Comparison of ENCODE assay signal across 15 cellular contexts in the genomic region with DNA sequence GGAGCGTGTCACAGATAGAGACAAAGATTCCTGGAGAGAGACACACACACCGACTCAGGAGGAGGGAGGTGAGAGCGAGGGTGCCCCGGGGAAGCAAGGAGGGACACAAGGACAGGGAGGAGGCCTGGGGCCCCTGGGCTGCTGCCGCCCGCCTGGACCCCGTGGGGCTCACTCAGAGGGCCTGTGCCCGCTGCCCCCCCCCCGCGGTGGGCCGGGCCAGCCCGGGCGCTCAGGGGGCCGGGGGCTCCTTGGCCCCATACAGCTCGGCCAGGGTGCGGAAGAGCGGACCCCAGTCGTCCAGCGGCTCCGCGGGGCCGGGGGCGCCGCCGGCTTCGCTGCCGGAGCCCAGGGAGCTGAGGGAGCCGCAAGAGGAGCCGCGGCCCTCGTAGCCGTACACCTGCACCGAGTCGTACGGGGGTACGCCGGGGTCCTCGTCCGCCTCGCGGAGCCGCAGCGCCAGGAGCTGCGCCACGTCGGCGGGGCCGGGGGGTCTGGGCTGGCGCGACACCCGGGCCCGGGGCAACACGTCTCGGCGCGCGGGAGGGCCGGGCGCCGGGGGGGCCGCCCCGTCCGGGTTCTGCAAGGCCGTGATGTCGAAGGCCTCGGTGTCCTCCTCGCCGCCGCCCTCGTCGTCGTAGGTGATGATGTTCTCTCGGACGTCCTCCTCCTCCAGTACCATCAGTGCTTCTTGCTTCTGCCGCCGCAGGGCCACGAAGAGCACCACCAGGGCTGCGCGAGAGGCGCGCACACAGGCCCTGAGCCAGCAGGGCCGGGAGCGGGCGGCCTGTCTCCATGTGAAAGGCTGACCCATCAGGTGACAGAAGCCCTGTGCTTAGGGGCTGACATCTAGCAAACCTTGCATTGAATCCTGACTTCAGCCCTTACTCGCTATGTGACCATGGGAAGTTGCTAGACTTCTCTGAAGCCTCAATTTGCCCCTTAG. TPM values are rescaled to one million over a fixed set of nuclear protein-coding genes. Genes with fewer than 3 reads are reported as not detected.
DNase-seq lines count a peak whose midpoint lies in the region; ATAC-seq, FAIRE-seq and TF ChIP-seq lines count a peak whose summit lies in the region.
"Had no signal": no experiment of that assay in that cellular context is flagged by ENCODE, and none has a peak within 500 bp of the region (broad histone marks: within the 10 kb centered on the region; RNA-seq: fewer than 3 reads in every experiment).

No MANE protein-coding gene starts in this region.

- no peak overlapping the region for H2BK12ac ChIP-seq in H9 (ENCODE audit: insufficient read length, low read depth, low read length)

- no peak overlapping the region for H3K23ac ChIP-seq in H9 (ENCODE audit: insufficient read length, low read depth, low read length)

- H3K27me3 Mint-ChIP-seq in H9 (ENCODE audit: low read depth) (0 out of 2 replicates have a peak, but pooled peaks cover 1% of the 10 kb centered on the region), brain (peaks cover 4% of the 10 kb centered on the region)
- peaks cover 5% of the 10 kb centered on the region for H3K27me3 Mint-ChIP-seq in activated CD4-positive, alpha-beta memory T cell treated with anti-CD3 and anti-CD28 coated beads for 36 hours

- H3K27me3 ChIP-seq in H9 (ENCODE audit: insufficient read depth, low read length) (no peaks in the 10 kb centered on the region), HepG2 (ENCODE audit: control insufficient read depth in 1 of 2, insufficient read depth in 2 of 2, low read length in 2 of 2) (peaks cover 11 to 23% of the 10 kb centered on the region in 2 experiments), spleen (replicated peaks in 1 of 7) (peaks cover 0 to 5% (median 0%) of the 10 kb centered on the region in 7 donors), WERI-Rb-1 (ENCODE audit: insufficient read depth, low read depth, severe bottlenecking) (no peaks in the 10 kb centered on the region)

- WGBS in H9 (ENCODE audit: extremely low coverage, insufficient read length, low lambda C conversion rate), result no CpG with 5 or more reads among the region's 85 CpGs
- 82% methylated on average over 85 of the region's 85 CpGs for WGBS in HepG2 (ENCODE audit: low lambda C conversion rate)
- 76 to 86% (median 78%) methylated on average over 35 to 85 of the region's 85 CpGs for WGBS in spleen, 5 donors

- CTCF ChIA-PET in HepG2 (lab: Yijun Ruan, JAX; ENCODE audit: low intra/inter-chr PET ratio, low total read pairs), result interaction anchor here (1.4 kb wide), 1 partner anchor 61 kb away, joined by 5 read pairs; no protein-coding TSS in a partner anchor
- CTCF ChIA-PET in activated CD4-positive, alpha-beta memory T cell treated with anti-CD3 and anti-CD28 coated beads for 36 hours (lab: Charles Lee), result interaction anchor here (1.7 to 2.0 kb wide), 2 partner anchors 21 to 62 kb away, joined by 5 read pairs; no protein-coding TSS in a partner anchor

- peak overlapping the region in 2 of 3 experiments; percentile 7 to 36; a peak in 2 of 7 replicates for H3K27ac Mint-ChIP-seq in H9
- H3K27ac Mint-ChIP-seq in brain, result peak overlapping the region in 4 of 5 experiments; percentile 18 to 93 (median 54)
- no peak overlapping the region for H3K27ac Mint-ChIP-seq in activated CD4-positive, alpha-beta memory T cell treated with anti-CD3 and anti-CD28 coated beads for 36 hours

- H4K91ac ChIP-seq in H9 (ENCODE audit: insufficient read length, low read depth, low read length), result no peak overlapping the region

- H3K23me2 ChIP-seq in H9 (ENCODE audit: insufficient read length, low read depth, low read length, poor library complexity, severe bottlenecking), result no peaks in the 10 kb centered on the region

- no peak overlapping the region for H2AK5ac ChIP-seq in H9 (ENCODE audit: insufficient read length, low read length)

- BruUV-seq in HepG2 (replicated peaks; lab: Mats Ljungman, UMichigan), result no TSS peak

- no peak for TF ChIP-seq RAD21 in HepG2 (CRISPR knock-in tag; IDR thresholded peaks at IDR 0.05)

- intact Hi-C loops in HepG2 (cut with micrococcal nuclease; ENCODE audit: unreplicated experiment), result no loop called here
- intact Hi-C loops in spleen (cut with DNase I; ENCODE audit: low total_unique reads), result no loop called here
- intact Hi-C loops in activated CD4-positive, alpha-beta memory T cell treated with anti-CD3 and anti-CD28 coated beads for 36 hours (cut with micrococcal nuclease), result no loop called here

- H3K4me3 ChIP-seq in HepG2 (replicated peaks in 1 of 3; ENCODE audit: insufficient read depth in 1 of 3, low read depth in 2 of 3, low read length in 3 of 3) (no peak overlapping the region), spleen (no peak overlapping the region), WERI-Rb-1 (ENCODE audit: low read depth, low read length) (no peak overlapping the region)

- FAIRE-seq in HepG2 (lab: Jason Lieb, UNC), result no peak

- H3K18ac ChIP-seq in H9 (ENCODE audit: insufficient read length, low read depth, low read length), result no peak overlapping the region

- no peak for TF ChIP-seq EP300 in HepG2 (IDR thresholded peaks at IDR 0.05; ENCODE audit: low read depth in 2 of 2, low read length in 2 of 2)
- no peak for TF ChIP-seq EP300 in HepG2 (CRISPR knock-in tag; IDR thresholded peaks at IDR 0.05; ENCODE audit: borderline replicate concordance)

- H3K4me3 Mint-ChIP-seq in H9, result no peak overlapping the region
- H3K4me3 Mint-ChIP-seq in brain, result no peak overlapping the region
- no peak overlapping the region for H3K4me3 Mint-ChIP-seq in activated CD4-positive, alpha-beta memory T cell treated with anti-CD3 and anti-CD28 coated beads for 36 hours

- no peak overlapping the region for H4K5ac ChIP-seq in H9 (ENCODE audit: insufficient read length, low read depth, low read length)

- POLR2A ChIA-PET in HepG2 (lab: Yijun Ruan, JAX), result interaction anchor here (1.0 to 1.3 kb wide), 2 partner anchors 10 to 72 kb away, joined by 3 read pairs; no protein-coding TSS in a partner anchor
- POLR2A ChIA-PET in activated CD4-positive, alpha-beta memory T cell treated with anti-CD3 and anti-CD28 coated beads for 36 hours (lab: Charles Lee), result no interaction called here

- H4K20me1 ChIP-seq in H9 (ENCODE audit: control insufficient read depth, insufficient read depth, insufficient read length), result no peaks in the 10 kb centered on the region
- H4K20me1 ChIP-seq in HepG2 (ENCODE audit: insufficient read depth, low read length), result no peaks in the 10 kb centered on the region

- no peak for TF ChIP-seq POLR2A in HepG2 (IDR thresholded peaks at IDR 0.05; ENCODE audit: insufficient read depth in 1 of 2, low read depth in 2 of 2, low read length in 2 of 2)
- TF ChIP-seq POLR2A in spleen (IDR thresholded peaks at IDR 0.05), result no peak

- H4K8ac ChIP-seq in H9 (replicated peaks; ENCODE audit: insufficient read length, low read depth, low read length), result no peak overlapping the region

- H2AFZ ChIP-seq in H9 (ENCODE audit: low read length) (no peak overlapping the region), HepG2 (ENCODE audit: low read length) (no peak overlapping the region)

- H3K27ac ChIP-seq in H9 (ENCODE audit: insufficient read length, low read depth, low read length), result no peak overlapping the region
- H3K27ac ChIP-seq in HepG2 (ENCODE audit: extremely low read length, insufficient read depth, low read length), result no peak overlapping the region
- peak overlapping the region in 7 of 8 donors; percentile 28 to 66 (median 61) for H3K27ac ChIP-seq in spleen
- no peak overlapping the region for H3K27ac ChIP-seq in WERI-Rb-1

- H3K79me1 ChIP-seq in H9 (ENCODE audit: insufficient read depth, low read depth, low read length, poor library complexity, severe bottlenecking), result no peaks in the 10 kb centered on the region

- H2BK20ac ChIP-seq in H9 (ENCODE audit: low read depth, low read length, poor library complexity, severe bottlenecking), result no peak overlapping the region

- H3T11ph ChIP-seq in H9 (ENCODE audit: low read length), result no peak overlapping the region

- H3K9ac ChIP-seq in H9 (ENCODE audit: extremely low read depth, insufficient read length, low read length) (no peak overlapping the region), HepG2 (ENCODE audit: insufficient read depth, low read depth, low read length) (no peak overlapping the region)

- in situ Hi-C loops in HepG2 (cut with HindIII; ENCODE audit: extremely low pct_ligation_motif_present, low pct_unique_long_range_greater_than_20kb), result no loop called here

- H2BK120ac ChIP-seq in H9 (ENCODE audit: low read depth, low read length, poor library complexity, severe bottlenecking), result no peak overlapping the region

- no peak overlapping the region for H3K14ac ChIP-seq in H9 (ENCODE audit: insufficient read depth, low read length)

- H3K4ac ChIP-seq in H9 (ENCODE audit: low read depth, low read length), result no peak overlapping the region

- H3K9me3 ChIP-seq in H9 (ENCODE audit: control insufficient read depth, low read depth, low read length) (no peaks in the 10 kb centered on the region), HepG2 (ENCODE audit: low read length) (no peaks in the 10 kb centered on the region), spleen (no peaks in the 10 kb centered on the region), WERI-Rb-1 (ENCODE audit: severe bottlenecking) (no peaks in the 10 kb centered on the region)

- H3K4me1 Mint-ChIP-seq in H9, result peaks cover 6 to 20% of the 10 kb centered on the region in 2 experiments
- peaks cover 17% of the 10 kb centered on the region for H3K4me1 Mint-ChIP-seq in brain
- no peaks in the 10 kb centered on the region for H3K4me1 Mint-ChIP-seq in activated CD4-positive, alpha-beta memory T cell treated with anti-CD3 and anti-CD28 coated beads for 36 hours (ENCODE audit: low read depth)

- H3K36me3 ChIP-seq in HepG2 (replicated peaks in 1 of 2; ENCODE audit: control insufficient read depth in 1 of 2, insufficient read depth in 2 of 2, low read length in 2 of 2) (no peaks in the 10 kb centered on the region), spleen (no peaks in the 10 kb centered on the region), WERI-Rb-1 (peaks cover 20% of the 10 kb centered on the region)

- H3K36me3 Mint-ChIP-seq in H9 (ENCODE audit: insufficient read depth in 1 of 3, low read depth in 3 of 3), result peaks cover 7 to 25% (median 16%) of the 10 kb centered on the region in 3 experiments
- H3K36me3 Mint-ChIP-seq in brain, result peaks cover 11% of the 10 kb centered on the region
- H3K36me3 Mint-ChIP-seq in activated CD4-positive, alpha-beta memory T cell treated with anti-CD3 and anti-CD28 coated beads for 36 hours, result no peaks in the 10 kb centered on the region

- H3K79me2 ChIP-seq in H9 (ENCODE audit: insufficient read depth, low read length) (no peaks in the 10 kb centered on the region), HepG2 (ENCODE audit: insufficient read depth, low read length) (no peaks in the 10 kb centered on the region)

- DNase-seq in H9, result no peak
- DNase-seq in HepG2 (ENCODE audit: low spot score), result no peak
- DNase-seq in spleen, result no peak
- DNase-seq in WERI-Rb-1, result no peak
- DNase-seq in activated CD4-positive, alpha-beta memory T cell treated with anti-CD3 and anti-CD28 coated beads for 36 hours, result no peak
- DNase-seq: DMS 273 treated with DMSO at 0.1 percent for 48 hours, H7, Kasumi-1, NCI-H187 treated with DMSO at 0.1 percent for 48 hours, NCI-H446 had no signal

- H3K9me3 Mint-ChIP-seq in H9 (no peaks in the 10 kb centered on the region), brain (peaks cover 0 to 3% (median 0%) of the 10 kb centered on the region in 5 experiments)
- no peaks in the 10 kb centered on the region for H3K9me3 Mint-ChIP-seq in activated CD4-positive, alpha-beta memory T cell treated with anti-CD3 and anti-CD28 coated beads for 36 hours

- no peak for ATAC-seq in HepG2
- ATAC-seq in GM18861 (IDR thresholded peaks at IDR 0.05; ENCODE audit: unreplicated experiment), result no peak

- H3K4me1 ChIP-seq in H9 (ENCODE audit: insufficient read depth, low read length), result no peaks in the 10 kb centered on the region
- peaks cover 20% of the 10 kb centered on the region for H3K4me1 ChIP-seq in HepG2 (ENCODE audit: insufficient read depth, low read length)
- peaks cover 0 to 29% (median 7%) of the 10 kb centered on the region in 6 donors for H3K4me1 ChIP-seq in spleen

- no peak for TF ChIP-seq CTCF in H9 (conservative IDR thresholded peaks at IDR 0.05)
- TF ChIP-seq CTCF in brain (conservative IDR thresholded peaks at IDR 0.05), result no peak
- no peak for TF ChIP-seq CTCF in HepG2 (CRISPR knock-in tag; IDR thresholded peaks at IDR 0.05)
- no peak for TF ChIP-seq CTCF in spleen (IDR thresholded peaks at IDR 0.05 in 8 of 11, conservative IDR thresholded peaks at IDR 0.05 in 3 of 11)
- no peak for TF ChIP-seq CTCF in WERI-Rb-1 (IDR thresholded peaks at IDR 0.05; ENCODE audit: low read depth, low read length)

- H3K4me2 ChIP-seq in H9 (ENCODE audit: insufficient read depth, insufficient read length, low read length) (no peak overlapping the region), HepG2 (ENCODE audit: low read depth, low read length) (no peak overlapping the region)

- no peak overlapping the region for H2BK5ac ChIP-seq in H9 (ENCODE audit: insufficient read length, low read length)

- no peak overlapping the region for H2BK15ac ChIP-seq in H9 (ENCODE audit: low read depth, low read length)

- H3K56ac ChIP-seq in H9 (ENCODE audit: insufficient read length, low read depth, low read length), result no peak overlapping the region

RNA-seq across cellular contexts. Expression of a gene that starts 6.0 kb away (rescaled TPM):
- total RNA-seq in H9 (2021) (not detected in 2 replicates), HepG2 (2016; rRNA removed; fragmentation: Illumina TruSeq; extraction: Trizol) (not detected in 2 replicates), spleen (not detected)
- polyA plus RNA-seq in brain (ENCODE audit: insufficient read depth, low read depth, low replicate concordance) (not detected), HepG2 (2011; rRNA removed) (not detected in 2 replicates), spleen (under 1 TPM in 1 of 3 donors, not detected in 2; 0.03 TPM)
- not detected in 2 replicates for total RNA-seq in HepG2 (2016; cell fraction: cytosol; rRNA removed; fragmentation: Illumina TruSeq; extraction: Trizol; ENCODE audit: low read depth)
- total RNA-seq in HepG2 (2016; cell fraction: insoluble cytoplasmic fraction; rRNA removed; fragmentation: Illumina TruSeq; extraction: Trizol), result not detected in 2 replicates
- total RNA-seq in HepG2 (2016; cell fraction: membrane; rRNA removed; fragmentation: Illumina TruSeq; extraction: Trizol), result not detected in 2 replicates
- total RNA-seq in HepG2 (2016; cell fraction: nucleus; rRNA removed; fragmentation: Illumina TruSeq; extraction: Trizol), result not detected in 2 replicates
- not detected in 2 replicates for polyA plus RNA-seq in HepG2 (2011; cell fraction: cytosol; rRNA removed)
- polyA plus RNA-seq in HepG2 (2011; cell fraction: nucleus; rRNA removed), result not detected in 2 replicates
- not detected in 2 replicates for polyA plus RNA-seq in HepG2 (2012)
- not detected in 2 replicates for polyA plus RNA-seq in HepG2 (2016; cell fraction: cytosol; fragmentation: Illumina TruSeq; extraction: Trizol; ENCODE audit: low read depth)
- not detected in 2 replicates for polyA plus RNA-seq in HepG2 (2016; cell fraction: insoluble cytoplasmic fraction; fragmentation: Illumina TruSeq; extraction: Trizol; ENCODE audit: low read depth)
- not detected in 2 replicates for polyA plus RNA-seq in HepG2 (2016; cell fraction: membrane; fragmentation: Illumina TruSeq; extraction: Trizol; ENCODE audit: low read depth)
- polyA plus RNA-seq in HepG2 (2016; cell fraction: nucleus; fragmentation: Illumina TruSeq; extraction: Trizol; ENCODE audit: insufficient read depth, low read depth), result not detected in 2 replicates
- 0.10 TPM in 1 of 2 replicates, not detected in the other for polyA minus RNA-seq in HepG2 (2011; rRNA and poly(A)+ RNA removed; ENCODE audit: low replicate concordance)
- polyA minus RNA-seq in HepG2 (2011; cell fraction: cytosol; rRNA and poly(A)+ RNA removed), result not detected in 2 replicates
- not detected in 2 replicates for polyA minus RNA-seq in HepG2 (2011; cell fraction: nucleus; rRNA and poly(A)+ RNA removed)
- not detected for total RNA-seq in activated CD4-positive, alpha-beta memory T cell treated with anti-CD3 and anti-CD28 coated beads for 36 hours
- total RNA-seq: Daoy, H7 had no signal
- polyA plus RNA-seq: AG04450, BJ had no signal

RNA-seq across cellular contexts. Expression of a gene that starts 9.3 kb away (rescaled TPM):
- total RNA-seq in H9 (2021) (16.7 and 16.9 TPM in 2 replicates), HepG2 (2016; rRNA removed; fragmentation: Illumina TruSeq; extraction: Trizol) (0.41 and 0.69 TPM in 2 replicates), spleen (1 to 10 TPM; 2.6 to 9.4 (median 6.5) TPM)
- polyA plus RNA-seq in brain (ENCODE audit: insufficient read depth, low read depth, low replicate concordance) (18.8 TPM), HepG2 (2011; rRNA removed) (0.99 and 1.2 TPM in 2 replicates), spleen (1 to 10 TPM; 1.3 to 6.3 (median 3.1) TPM)
- 0.35 and 0.40 TPM in 2 replicates for total RNA-seq in HepG2 (2016; cell fraction: cytosol; rRNA removed; fragmentation: Illumina TruSeq; extraction: Trizol; ENCODE audit: low read depth)
- 0.45 and 0.76 TPM in 2 replicates for total RNA-seq in HepG2 (2016; cell fraction: insoluble cytoplasmic fraction; rRNA removed; fragmentation: Illumina TruSeq; extraction: Trizol)
- total RNA-seq in HepG2 (2016; cell fraction: membrane; rRNA removed; fragmentation: Illumina TruSeq; extraction: Trizol), result 1.1 and 1.2 TPM in 2 replicates
- 0.56 and 0.59 TPM in 2 replicates for total RNA-seq in HepG2 (2016; cell fraction: nucleus; rRNA removed; fragmentation: Illumina TruSeq; extraction: Trizol)
- polyA plus RNA-seq in HepG2 (2011; cell fraction: cytosol; rRNA removed), result 0.41 and 0.76 TPM in 2 replicates
- 6.5 and 6.6 TPM in 2 replicates for polyA plus RNA-seq in HepG2 (2011; cell fraction: nucleus; rRNA removed)
- polyA plus RNA-seq in HepG2 (2012), result 0.50 and 0.55 TPM in 2 replicates
- 0.59 and 0.70 TPM in 2 replicates for polyA plus RNA-seq in HepG2 (2016; cell fraction: cytosol; fragmentation: Illumina TruSeq; extraction: Trizol; ENCODE audit: low read depth)
- 0.41 and 0.73 TPM in 2 replicates for polyA plus RNA-seq in HepG2 (2016; cell fraction: insoluble cytoplasmic fraction; fragmentation: Illumina TruSeq; extraction: Trizol; ENCODE audit: low read depth)
- 1.0 and 1.2 TPM in 2 replicates for polyA plus RNA-seq in HepG2 (2016; cell fraction: membrane; fragmentation: Illumina TruSeq; extraction: Trizol; ENCODE audit: low read depth)
- polyA plus RNA-seq in HepG2 (2016; cell fraction: nucleus; fragmentation: Illumina TruSeq; extraction: Trizol; ENCODE audit: insufficient read depth, low read depth), result 2.5 and 2.8 TPM in 2 replicates
- 1.1 and 16.3 TPM in 2 replicates for polyA minus RNA-seq in HepG2 (2011; rRNA and poly(A)+ RNA removed; ENCODE audit: low replicate concordance)
- polyA minus RNA-seq in HepG2 (2011; cell fraction: cytosol; rRNA and poly(A)+ RNA removed), result 0.40 and 0.44 TPM in 2 replicates
- polyA minus RNA-seq in HepG2 (2011; cell fraction: nucleus; rRNA and poly(A)+ RNA removed), result 0.90 and 0.99 TPM in 2 replicates
- total RNA-seq in activated CD4-positive, alpha-beta memory T cell treated with anti-CD3 and anti-CD28 coated beads for 36 hours, result 1 to 10 TPM in 1 of 2 experiments, under 1 TPM in 1; 1.00 to 1.1 TPM

RNA-seq across cellular contexts. Expression of a gene that starts 13.3 kb away (rescaled TPM):
- total RNA-seq in H9 (2021) (252 and 253 TPM in 2 replicates), HepG2 (2016; rRNA removed; fragmentation: Illumina TruSeq; extraction: Trizol) (871 and 1,316 TPM in 2 replicates), spleen (10 to 100 TPM; 43.1 to 72.3 (median 55.1) TPM)
- polyA plus RNA-seq in brain (ENCODE audit: insufficient read depth, low read depth, low replicate concordance) (234 TPM), HepG2 (2011; rRNA removed) (566 and 705 TPM in 2 replicates), spleen (10 to 100 TPM; 36.5 to 80.1 (median 60.9) TPM)
- 296 and 327 TPM in 2 replicates for total RNA-seq in HepG2 (2016; cell fraction: cytosol; rRNA removed; fragmentation: Illumina TruSeq; extraction: Trizol; ENCODE audit: low read depth)
- total RNA-seq in HepG2 (2016; cell fraction: insoluble cytoplasmic fraction; rRNA removed; fragmentation: Illumina TruSeq; extraction: Trizol), result 923 and 1,358 TPM in 2 replicates
- total RNA-seq in HepG2 (2016; cell fraction: membrane; rRNA removed; fragmentation: Illumina TruSeq; extraction: Trizol), result 499 and 543 TPM in 2 replicates
- total RNA-seq in HepG2 (2016; cell fraction: nucleus; rRNA removed; fragmentation: Illumina TruSeq; extraction: Trizol), result 325 and 326 TPM in 2 replicates
- 909 and 1,129 TPM in 2 replicates for polyA plus RNA-seq in HepG2 (2011; cell fraction: cytosol; rRNA removed)
- 173 and 191 TPM in 2 replicates for polyA plus RNA-seq in HepG2 (2011; cell fraction: nucleus; rRNA removed)
- polyA plus RNA-seq in HepG2 (2012), result 459 and 476 TPM in 2 replicates
- 281 and 292 TPM in 2 replicates for polyA plus RNA-seq in HepG2 (2016; cell fraction: cytosol; fragmentation: Illumina TruSeq; extraction: Trizol; ENCODE audit: low read depth)
- polyA plus RNA-seq in HepG2 (2016; cell fraction: insoluble cytoplasmic fraction; fragmentation: Illumina TruSeq; extraction: Trizol; ENCODE audit: low read depth), result 1,127 and 1,228 TPM in 2 replicates
- polyA plus RNA-seq in HepG2 (2016; cell fraction: membrane; fragmentation: Illumina TruSeq; extraction: Trizol; ENCODE audit: low read depth), result 411 and 426 TPM in 2 replicates
- polyA plus RNA-seq in HepG2 (2016; cell fraction: nucleus; fragmentation: Illumina TruSeq; extraction: Trizol; ENCODE audit: insufficient read depth, low read depth), result 421 and 445 TPM in 2 replicates
- polyA minus RNA-seq in HepG2 (2011; rRNA and poly(A)+ RNA removed; ENCODE audit: low replicate concordance), result 455 and 971 TPM in 2 replicates
- polyA minus RNA-seq in HepG2 (2011; cell fraction: cytosol; rRNA and poly(A)+ RNA removed), result 370 and 379 TPM in 2 replicates
- polyA minus RNA-seq in HepG2 (2011; cell fraction: nucleus; rRNA and poly(A)+ RNA removed), result 156 and 157 TPM in 2 replicates
- 100 to 1,000 TPM; 116 to 119 TPM for total RNA-seq in activated CD4-positive, alpha-beta memory T cell treated with anti-CD3 and anti-CD28 coated beads for 36 hours

RNA-seq across cellular contexts. Expression of a gene that starts 38.1 kb away (rescaled TPM):
- total RNA-seq in H9 (2021) (6.9 and 8.2 TPM in 2 replicates), HepG2 (2016; rRNA removed; fragmentation: Illumina TruSeq; extraction: Trizol) (10.8 and 11.4 TPM in 2 replicates), spleen (10 to 100 TPM in 6 of 7 donors, 1 to 10 TPM in 1; 7.3 to 27.0 (median 11.3) TPM)
- polyA plus RNA-seq in brain (ENCODE audit: insufficient read depth, low read depth, low replicate concordance) (37.3 TPM), HepG2 (2011; rRNA removed) (19.8 and 22.5 TPM in 2 replicates), spleen (1 to 10 TPM; 7.5 to 8.8 (median 8.0) TPM)
- total RNA-seq in HepG2 (2016; cell fraction: cytosol; rRNA removed; fragmentation: Illumina TruSeq; extraction: Trizol; ENCODE audit: low read depth), result 3.1 and 3.7 TPM in 2 replicates
- total RNA-seq in HepG2 (2016; cell fraction: insoluble cytoplasmic fraction; rRNA removed; fragmentation: Illumina TruSeq; extraction: Trizol), result 10.9 and 11.2 TPM in 2 replicates
- 7.8 and 9.1 TPM in 2 replicates for total RNA-seq in HepG2 (2016; cell fraction: membrane; rRNA removed; fragmentation: Illumina TruSeq; extraction: Trizol)
- total RNA-seq in HepG2 (2016; cell fraction: nucleus; rRNA removed; fragmentation: Illumina TruSeq; extraction: Trizol), result 6.7 and 8.3 TPM in 2 replicates
- polyA plus RNA-seq in HepG2 (2011; cell fraction: cytosol; rRNA removed), result 18.0 and 23.7 TPM in 2 replicates
- 27.1 and 27.7 TPM in 2 replicates for polyA plus RNA-seq in HepG2 (2011; cell fraction: nucleus; rRNA removed)
- polyA plus RNA-seq in HepG2 (2012), result 14.5 and 15.7 TPM in 2 replicates
- 2.6 and 3.0 TPM in 2 replicates for polyA plus RNA-seq in HepG2 (2016; cell fraction: cytosol; fragmentation: Illumina TruSeq; extraction: Trizol; ENCODE audit: low read depth)
- polyA plus RNA-seq in HepG2 (2016; cell fraction: insoluble cytoplasmic fraction; fragmentation: Illumina TruSeq; extraction: Trizol; ENCODE audit: low read depth), result 9.9 and 10.2 TPM in 2 replicates
- 6.4 TPM in 2 replicates for polyA plus RNA-seq in HepG2 (2016; cell fraction: membrane; fragmentation: Illumina TruSeq; extraction: Trizol; ENCODE audit: low read depth)
- 19.5 and 24.7 TPM in 2 replicates for polyA plus RNA-seq in HepG2 (2016; cell fraction: nucleus; fragmentation: Illumina TruSeq; extraction: Trizol; ENCODE audit: insufficient read depth, low read depth)
- 18.0 and 62.7 TPM in 2 replicates for polyA minus RNA-seq in HepG2 (2011; rRNA and poly(A)+ RNA removed; ENCODE audit: low replicate concordance)
- 8.0 and 14.8 TPM in 2 replicates for polyA minus RNA-seq in HepG2 (2011; cell fraction: cytosol; rRNA and poly(A)+ RNA removed)
- polyA minus RNA-seq in HepG2 (2011; cell fraction: nucleus; rRNA and poly(A)+ RNA removed), result 8.8 and 11.9 TPM in 2 replicates
- total RNA-seq in activated CD4-positive, alpha-beta memory T cell treated with anti-CD3 and anti-CD28 coated beads for 36 hours, result 10 to 100 TPM in 1 of 2 experiments, 1 to 10 TPM in 1; 7.5 to 10.8 TPM

RNA-seq across cellular contexts. Expression of a gene that starts 46.9 kb away (rescaled TPM):
- 314 and 333 TPM in 2 replicates for total RNA-seq in H9 (2021)
- 81.8 TPM for polyA plus RNA-seq in brain (ENCODE audit: insufficient read depth, low read depth, low replicate concordance)
- 102 and 165 TPM in 2 replicates for total RNA-seq in HepG2 (2016; rRNA removed; fragmentation: Illumina TruSeq; extraction: Trizol)
- total RNA-seq in HepG2 (2016; cell fraction: cytosol; rRNA removed; fragmentation: Illumina TruSeq; extraction: Trizol; ENCODE audit: low read depth), result 71.3 and 71.5 TPM in 2 replicates
- total RNA-seq in HepG2 (2016; cell fraction: insoluble cytoplasmic fraction; rRNA removed; fragmentation: Illumina TruSeq; extraction: Trizol), result 79.7 and 163 TPM in 2 replicates
- total RNA-seq in HepG2 (2016; cell fraction: membrane; rRNA removed; fragmentation: Illumina TruSeq; extraction: Trizol), result 59.8 and 62.7 TPM in 2 replicates
- total RNA-seq in HepG2 (2016; cell fraction: nucleus; rRNA removed; fragmentation: Illumina TruSeq; extraction: Trizol), result 344 and 371 TPM in 2 replicates
- polyA plus RNA-seq in HepG2 (2011; rRNA removed), result 183 and 222 TPM in 2 replicates
- polyA plus RNA-seq in HepG2 (2011; cell fraction: cytosol; rRNA removed), result 64.2 and 64.8 TPM in 2 replicates
- polyA plus RNA-seq in HepG2 (2011; cell fraction: nucleus; rRNA removed), result 997 and 1,030 TPM in 2 replicates
- 155 and 156 TPM in 2 replicates for polyA plus RNA-seq in HepG2 (2012)
- 17.6 and 21.0 TPM in 2 replicates for polyA plus RNA-seq in HepG2 (2016; cell fraction: cytosol; fragmentation: Illumina TruSeq; extraction: Trizol; ENCODE audit: low read depth)
- 105 and 132 TPM in 2 replicates for polyA plus RNA-seq in HepG2 (2016; cell fraction: insoluble cytoplasmic fraction; fragmentation: Illumina TruSeq; extraction: Trizol; ENCODE audit: low read depth)
- polyA plus RNA-seq in HepG2 (2016; cell fraction: membrane; fragmentation: Illumina TruSeq; extraction: Trizol; ENCODE audit: low read depth), result 29.3 and 37.8 TPM in 2 replicates
- 1,263 and 1,283 TPM in 2 replicates for polyA plus RNA-seq in HepG2 (2016; cell fraction: nucleus; fragmentation: Illumina TruSeq; extraction: Trizol; ENCODE audit: insufficient read depth, low read depth)
- polyA minus RNA-seq in HepG2 (2011; rRNA and poly(A)+ RNA removed; ENCODE audit: low replicate concordance), result 122 and 152 TPM in 2 replicates
- 39.4 and 46.3 TPM in 2 replicates for polyA minus RNA-seq in HepG2 (2011; cell fraction: cytosol; rRNA and poly(A)+ RNA removed)
- polyA minus RNA-seq in HepG2 (2011; cell fraction: nucleus; rRNA and poly(A)+ RNA removed), result 630 and 693 TPM in 2 replicates
- total RNA-seq in spleen, result 100 to 1,000 TPM; 148 to 228 (median 211) TPM
- polyA plus RNA-seq in spleen, result 100 to 1,000 TPM in 2 of 3 donors, 10 to 100 TPM in 1; 59.2 to 126 (median 119) TPM
- 100 to 1,000 TPM; 148 to 157 TPM for total RNA-seq in activated CD4-positive, alpha-beta memory T cell treated with anti-CD3 and anti-CD28 coated beads for 36 hours

Comparison
In these comparisons a context has a peak if more than half of its experiments do, and no peak if none do; other contexts are left out.
1. H3K27ac ChIP-seq: peak in spleen (7 of 8); none in H9 (single experiment), HepG2 (single experiment) and WERI-Rb-1 (single experiment).